29 cellular contexts compared by ENCODE assay signal in the genomic region with DNA sequence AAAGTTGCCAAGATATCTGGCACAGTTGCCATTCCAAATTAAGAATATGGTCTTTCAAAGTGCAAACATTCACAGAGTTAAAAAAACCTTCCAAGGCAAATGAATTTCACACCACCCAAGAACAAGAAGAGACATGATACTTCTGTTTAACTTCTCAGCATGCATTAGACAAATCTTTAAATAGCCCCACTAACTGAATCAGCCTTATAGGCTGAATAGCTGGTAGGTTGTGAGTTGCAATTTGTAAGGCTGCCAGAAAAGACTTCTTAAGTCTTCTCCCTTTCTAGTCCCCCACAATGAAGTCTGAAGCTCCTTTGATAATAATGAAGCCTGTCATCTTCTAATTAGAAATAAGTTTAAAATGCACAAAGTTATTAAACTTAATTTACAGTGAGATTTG.
"Had no signal": no experiment of that assay in that cellular context is flagged by ENCODE, and none has a peak within 500 bp of the region (broad histone marks: within the 10 kb centered on the region; RNA-seq: fewer than 3 reads in every experiment).

No MANE protein-coding gene starts in this region.

- H3K36me3 Mint-ChIP-seq: activated CD8-positive, alpha-beta memory T cell treated with anti-CD3 and anti-CD28 coated beads, Interleukin-2, amount 10 ng/mL, durations not matched to agents 7 days and 5 days; activated naive CD4-positive, alpha-beta T cell treated with anti-CD3 and anti-CD28 coated beads, Interleukin-2, amount 50 U/mL, for 24 hours had no signal

- H3K27ac Mint-ChIP-seq: activated B cell treated with CpG ODN at 0.5 μM for 24 hours; activated CD4-positive, alpha-beta T cell treated with anti-CD3 and anti-CD28 coated beads, Interleukin-2, amount 10 ng/mL, durations not matched to agents 24 days and 14 days; activated CD8-positive, alpha-beta memory T cell treated with anti-CD3 and anti-CD28 coated beads, Interleukin-2, amount 10 ng/mL, durations not matched to agents 7 days and 5 days; activated naive CD4-positive, alpha-beta T cell treated with anti-CD3 and anti-CD28 coated beads, Interleukin-2, amount 50 U/mL, for 24 hours; activated T-cell treated with anti-CD3 and anti-CD28 coated beads, Interleukin-2, amount 50 U/mL, for 24 hours; activated T-helper 1 cell treated with anti-CD3 and anti-CD28 coated beads, Interleukin-12 subunit alpha, Interleukin-12 subunit beta, Interleukin-2, Interleukin-4 antibody, amounts not matched to agents 30 ng/mL and 10 ng/mL and 1 ng/mL, durations not matched to agents 14 hours and 24 hours and 36 hours; T-helper 1 cell treated with Interleukin-12 subunit alpha and Interleukin-12 subunit beta and Interleukin-4 antibody, amounts not matched to agents 30 μg/mL and 1 μg/mL, for 36 hours had no signal

- H3K4me1 ChIP-seq: breast epithelium had no signal

- H3K9me3 Mint-ChIP-seq: activated B cell treated with CpG ODN at 0.5 μM for 24 hours; activated CD4-positive, alpha-beta T cell treated with anti-CD3 and anti-CD28 coated beads, Interleukin-2, amount 10 ng/mL, durations not matched to agents 24 days and 14 days; activated naive CD4-positive, alpha-beta T cell treated with anti-CD3 and anti-CD28 coated beads, Interleukin-2, amount 50 U/mL, for 24 hours; activated T-cell treated with anti-CD3 and anti-CD28 coated beads, Interleukin-2, amount 50 U/mL, for 24 hours; activated T-helper 1 cell treated with anti-CD3 and anti-CD28 coated beads, Interleukin-12 subunit alpha, Interleukin-12 subunit beta, Interleukin-2, Interleukin-4 antibody, amounts not matched to agents 30 ng/mL and 10 ng/mL and 1 ng/mL, durations not matched to agents 14 hours and 24 hours and 36 hours; T-helper 1 cell treated with Interleukin-12 subunit alpha and Interleukin-12 subunit beta and Interleukin-4 antibody, amounts not matched to agents 30 μg/mL and 1 μg/mL, for 36 hours had no signal

- H3K36me3 ChIP-seq: breast epithelium had no signal

- H3K4me3 Mint-ChIP-seq: activated B cell treated with CpG ODN at 0.5 μM for 24 hours; activated CD4-positive, alpha-beta T cell treated with anti-CD3 and anti-CD28 coated beads, Interleukin-2, amount 10 ng/mL, durations not matched to agents 24 days and 14 days; activated CD8-positive, alpha-beta memory T cell treated with anti-CD3 and anti-CD28 coated beads, Interleukin-2, amount 10 ng/mL, durations not matched to agents 7 days and 5 days; activated naive CD4-positive, alpha-beta T cell treated with anti-CD3 and anti-CD28 coated beads, Interleukin-2, amount 50 U/mL, for 24 hours; activated T-cell treated with anti-CD3 and anti-CD28 coated beads, Interleukin-2, amount 50 U/mL, for 24 hours; activated T-helper 1 cell treated with anti-CD3 and anti-CD28 coated beads, Interleukin-12 subunit alpha, Interleukin-12 subunit beta, Interleukin-2, Interleukin-4 antibody, amounts not matched to agents 30 ng/mL and 10 ng/mL and 1 ng/mL, durations not matched to agents 14 hours and 24 hours and 36 hours; T-helper 1 cell treated with Interleukin-12 subunit alpha and Interleukin-12 subunit beta and Interleukin-4 antibody, amounts not matched to agents 30 μg/mL and 1 μg/mL, for 36 hours had no signal

- H3K27ac ChIP-seq: breast epithelium, SK-N-MC had no signal

- H3K27me3 ChIP-seq: breast epithelium had no signal

- H3K4me1 Mint-ChIP-seq: activated B cell treated with CpG ODN at 0.5 μM for 24 hours; activated CD4-positive, alpha-beta T cell treated with anti-CD3 and anti-CD28 coated beads, Interleukin-2, amount 10 ng/mL, durations not matched to agents 24 days and 14 days; activated CD8-positive, alpha-beta memory T cell treated with anti-CD3 and anti-CD28 coated beads, Interleukin-2, amount 10 ng/mL, durations not matched to agents 7 days and 5 days; activated naive CD4-positive, alpha-beta T cell treated with anti-CD3 and anti-CD28 coated beads, Interleukin-2, amount 50 U/mL, for 24 hours had no signal

- ATAC-seq: activated CD8-positive, alpha-beta memory T cell treated with anti-CD3 and anti-CD28 coated beads, Interleukin-2, amount 10 ng/mL, durations not matched to agents 7 days and 5 days; K562; Panc1; Right ventricle myocardium inferior had no signal

- DNase-seq: activated B cell treated with CpG ODN at 0.5 μM for 24 hours; activated CD4-positive, alpha-beta T cell treated with anti-CD3 and anti-CD28 coated beads for 1 hour; activated CD4-positive, alpha-beta T cell treated with anti-CD3 and anti-CD28 coated beads, Interleukin-2, amount 10 ng/mL, durations not matched to agents 24 days and 14 days; activated CD4-positive, alpha-beta T cell treated with anti-CD3 and anti-CD28 coated beads, Interleukin-2, amount 50 U/mL, for 48 hours; activated CD8-positive, alpha-beta memory T cell treated with anti-CD3 and anti-CD28 coated beads, Interleukin-2, amount 10 ng/mL, durations not matched to agents 7 days and 5 days; activated effector memory CD4-positive, alpha-beta T cell treated with Interleukin-2 at 50 U/mL for 16 hours; activated naive CD4-positive, alpha-beta T cell; activated T-cell treated with anti-CD3 and anti-CD28 coated beads, Interleukin-2, amount 50 U/mL, for 24 hours; aorta; central memory CD4-positive, alpha-beta T cell; Kasumi-1; NCI-H1092; NCI-H1417; NCI-H1930; NCI-H345; NCI-H510A; NCI-H526 treated with DMSO at 0.1 percent for 48 hours; NK-92 treated with Interleukin-12 subunit alpha and Interleukin-12 subunit beta, amount 100 ng/mL, for 24 hours; OCI-M1; RPMI8226; T-helper 9 cell had no signal

- H3K4me3 ChIP-seq: breast epithelium, K562, SK-N-MC had no signal

- H3K9me3 ChIP-seq: breast epithelium had no signal

- H3K27me3 Mint-ChIP-seq: activated B cell treated with CpG ODN at 0.5 μM for 24 hours; activated CD4-positive, alpha-beta T cell treated with anti-CD3 and anti-CD28 coated beads, Interleukin-2, amount 10 ng/mL, durations not matched to agents 24 days and 14 days; activated CD8-positive, alpha-beta memory T cell treated with anti-CD3 and anti-CD28 coated beads, Interleukin-2, amount 10 ng/mL, durations not matched to agents 7 days and 5 days; activated naive CD4-positive, alpha-beta T cell treated with anti-CD3 and anti-CD28 coated beads, Interleukin-2, amount 50 U/mL, for 24 hours; activated T-cell treated with anti-CD3 and anti-CD28 coated beads, Interleukin-2, amount 50 U/mL, for 24 hours had no signal
